ENCODE assay signal across 22 cellular contexts in genomic region chr6:7196685-7197283, GRCh38.
DNase-seq lines count a peak whose midpoint lies in the region; ATAC-seq, FAIRE-seq and TF ChIP-seq lines count a peak whose summit lies in the region.
"Had no signal": no experiment of that assay in that cellular context is flagged by ENCODE, and none has a peak within 500 bp of the region (broad histone marks: within the 10 kb centered on the region; RNA-seq: fewer than 3 reads in every experiment).

No MANE protein-coding gene starts in this region.

- no peaks in the 10 kb centered on the region for H3K9me1 ChIP-seq in K562 (ENCODE audit: control insufficient read depth, insufficient read depth, low read length)

- TF ChIP-seq CTCF in K562 (IDR thresholded peaks at IDR 0.05 in 2 of 3, conservative IDR thresholded peaks at IDR 0.05 in 1 of 3; ENCODE audit: insufficient read depth in 2 of 3, low read depth in 1 of 3, low read length in 3 of 3) (no peak), psoas muscle (IDR thresholded peaks at IDR 0.05) (no peak), chondrocyte (IDR thresholded peaks at IDR 0.05) (no peak)

- H3K27ac ChIP-seq in K562 (ENCODE audit: extremely low read depth, low read depth, low read length): peak overlapping the region; percentile 62
- H3K27ac ChIP-seq in psoas muscle: peak overlapping the region; percentile 51
- H3K27ac ChIP-seq in aorta (ENCODE audit: low read depth in 1 of 2, low read length in 2 of 2): no peak overlapping the region
- H3K27ac ChIP-seq: KMS-11, SJSA1 had no signal

- H3K36me3 ChIP-seq in K562 (ENCODE audit: control insufficient read depth, insufficient read depth, low read length): peaks cover 73% of the 10 kb centered on the region
- peaks cover 0 to 22% of the 10 kb centered on the region in 2 donors for H3K36me3 ChIP-seq in psoas muscle (ENCODE audit: insufficient read depth in 1 of 2, low read depth in 1 of 2)
- peaks cover 0 to 1% of the 10 kb centered on the region in 2 donors for H3K36me3 ChIP-seq in aorta (ENCODE audit: control insufficient read depth in 1 of 2, insufficient read depth in 2 of 2, low read length in 1 of 2)

- TF ChIP-seq POLR2A in K562 (conservative IDR thresholded peaks at IDR 0.05): no peak

- POLR2A ChIA-PET in K562 (lab: Yijun Ruan, JAX): interaction anchor here (0.9 to 3.0 kb wide), 6 partner anchors 11 to 57 kb away, joined by 3 to 8 read pairs (median 3); no protein-coding TSS in a partner anchor

- in situ Hi-C loops in K562 (cut with MboI): no loop called here

- DNase-seq in activated T-cell treated with anti-CD3 and anti-CD28 coated beads, Interleukin-2, amount 50 U/mL, for 24 hours: no peak
- no peak for DNase-seq in activated T-cell treated with anti-CD3 and anti-CD28 coated beads for 4 hours
- DNase-seq in K562 (ENCODE audit: extremely low read depth in 1 of 4, low spot score in 3 of 4): peak in 1 of 4 experiments; percentile 46
- no peak for DNase-seq in psoas muscle
- DNase-seq in aorta: no peak
- no peak for DNase-seq in chondrocyte (ENCODE audit: low spot score)
- DNase-seq: 8988T; CD8-positive, alpha-beta memory T cell; H7; NCI-H1417; NCI-H1694 treated with DMSO at 0.1 percent for 48 hours; NCI-H2081 treated with DMSO at 0.1 percent for 48 hours; NCI-H446; NCI-H526 had no signal

- no peak overlapping the region for H2AFZ ChIP-seq in K562 (ENCODE audit: low read depth, low read length)

- intact Hi-C loops in K562 (cut with micrococcal nuclease): loop anchor here (5.0 kb wide), 1 partner anchor 44 kb away; no protein-coding TSS in a partner anchor
- intact Hi-C loops in psoas muscle (cut with DNase I): no loop called here
- intact Hi-C loops in aorta (cut with DNase I): no loop called here

- ATAC-seq in K562: no peak
- ATAC-seq in psoas muscle: no peak
- peak; percentile 24 for ATAC-seq in aorta (ENCODE audit: low FRiP score)
- no peak for ATAC-seq in GM21786 (IDR thresholded peaks at IDR 0.05; ENCODE audit: unreplicated experiment)
- ATAC-seq in GM18909 (IDR thresholded peaks at IDR 0.05; ENCODE audit: poor library complexity, unreplicated experiment): no peak

- no peaks in the 10 kb centered on the region for H3K27me3 ChIP-seq in K562 (ENCODE audit: control insufficient read depth in 2 of 2, insufficient read depth in 2 of 2, low read length in 2 of 2)
- H3K27me3 ChIP-seq in psoas muscle (ENCODE audit: insufficient read depth in 3 of 3, low read length in 2 of 3): no peaks in the 10 kb centered on the region
- H3K27me3 ChIP-seq in aorta (ENCODE audit: control insufficient read depth in 1 of 2, insufficient read depth in 2 of 2, low read length in 1 of 2): no peaks in the 10 kb centered on the region
- H3K27me3 ChIP-seq: BLaER1 treated with 17β-estradiol and CSF1 and Interleukin-3, amounts not matched to agents 10 nM and 100 nM; SJSA1 had no signal

- H3K4me3 ChIP-seq in K562: no peak overlapping the region
- no peak overlapping the region for H3K4me3 ChIP-seq in psoas muscle
- H3K4me3 ChIP-seq in aorta (ENCODE audit: low read length in 2 of 2): no peak overlapping the region
- H3K4me3 ChIP-seq: BLaER1 treated with 17β-estradiol and CSF1 and Interleukin-3, amounts not matched to agents 10 nM and 100 nM; SJSA1 had no signal

- peaks cover 46% of the 10 kb centered on the region for H3K4me1 Mint-ChIP-seq in activated T-cell treated with anti-CD3 and anti-CD28 coated beads, Interleukin-2, amount 50 U/mL, for 24 hours (ENCODE audit: low read depth)
- H3K4me1 Mint-ChIP-seq in chondrocyte (ENCODE audit: low read depth): peaks cover 4% of the 10 kb centered on the region

- H3K9me3 Mint-ChIP-seq in activated T-cell treated with anti-CD3 and anti-CD28 coated beads, Interleukin-2, amount 50 U/mL, for 24 hours: no peaks in the 10 kb centered on the region
- no peaks in the 10 kb centered on the region for H3K9me3 Mint-ChIP-seq in chondrocyte (ENCODE audit: low read depth)

- no peaks in the 10 kb centered on the region for H4K20me1 ChIP-seq in K562 (replicated peaks; ENCODE audit: control insufficient read depth, insufficient read depth, low read length)

- peak; percentile 32 for FAIRE-seq in K562 (lab: Jason Lieb, UNC)
- FAIRE-seq: G401.6, GM18507, RCC 7860 had no signal

- WGBS in K562 (ENCODE audit: insufficient coverage, low coverage, missing lambda C conversion rate): 17% methylated on average over 4 of the region's 4 CpGs
- 68 to 72% (median 72%) methylated on average over 4 of the region's 4 CpGs for WGBS in psoas muscle, 3 donors
- WGBS in aorta, 2 donors: 20 to 30% methylated on average over 4 of the region's 4 CpGs

- H3K4me1 ChIP-seq in K562 (replicated peaks in 1 of 2; ENCODE audit: control insufficient read depth in 2 of 2, insufficient read depth in 2 of 2, low read length in 2 of 2): peaks cover 12 to 38% of the 10 kb centered on the region in 2 experiments
- peaks cover 25% of the 10 kb centered on the region for H3K4me1 ChIP-seq in psoas muscle
- no peaks in the 10 kb centered on the region for H3K4me1 ChIP-seq in aorta (ENCODE audit: control insufficient read depth in 1 of 2, insufficient read depth in 2 of 2, low read length in 2 of 2)
- H3K4me1 ChIP-seq: SJSA1 had no signal

- H3K9me3 ChIP-seq in K562 (replicated peaks; ENCODE audit: control insufficient read depth, insufficient read depth, low read depth, low read length): no peaks in the 10 kb centered on the region
- no peaks in the 10 kb centered on the region for H3K9me3 ChIP-seq in psoas muscle
- H3K9me3 ChIP-seq in aorta (ENCODE audit: control insufficient read depth, low read length): no peaks in the 10 kb centered on the region
- H3K9me3 ChIP-seq: BLaER1 treated with 17β-estradiol and CSF1 and Interleukin-3, amounts not matched to agents 10 nM and 100 nM; SJSA1 had no signal

- no TSS peak for BruUV-seq in K562 (replicated peaks; lab: Mats Ljungman, UMichigan)

- no peak overlapping the region for H3K4me2 ChIP-seq in K562 (ENCODE audit: insufficient read depth, low read length)
- H3K4me2 ChIP-seq: KMS-11 had no signal

- CTCF ChIA-PET in K562 (lab: Yijun Ruan, JAX; ENCODE audit: low intra/inter-chr PET ratio): interaction anchor here (0.6 kb wide), 1 partner anchor 22 kb away, joined by 5 read pairs; no protein-coding TSS in a partner anchor

- peak overlapping the region; percentile 71 for H3K27ac Mint-ChIP-seq in activated T-cell treated with anti-CD3 and anti-CD28 coated beads, Interleukin-2, amount 50 U/mL, for 24 hours
- no peak overlapping the region for H3K27ac Mint-ChIP-seq in chondrocyte (ENCODE audit: unreplicated experiment)

- TF ChIP-seq EP300 in K562 (IDR thresholded peaks at IDR 0.05; ENCODE audit: low read length): no peak

- peaks cover 97% of the 10 kb centered on the region for H3K79me2 ChIP-seq in K562 (ENCODE audit: control insufficient read depth, insufficient read depth, low read length)

- no peak for TF ChIP-seq RAD21 in K562 (CRISPR knock-in tag; conservative IDR thresholded peaks at IDR 0.05 in 1 of 2, IDR thresholded peaks at IDR 0.05 in 1 of 2)

- H3K9ac ChIP-seq in K562 (ENCODE audit: insufficient read depth in 1 of 2, low read depth in 2 of 2, low read length in 2 of 2): peak overlapping the region; percentile 28 to 46; a peak in 3 of 4 replicates
- H3K9ac ChIP-seq: KMS-11 had no signal

- no peaks in the 10 kb centered on the region for H3K27me3 Mint-ChIP-seq in activated T-cell treated with anti-CD3 and anti-CD28 coated beads, Interleukin-2, amount 50 U/mL, for 24 hours
- H3K27me3 Mint-ChIP-seq in chondrocyte (ENCODE audit: low read depth): no peaks in the 10 kb centered on the region
- H3K27me3 Mint-ChIP-seq: CD8-positive, alpha-beta memory T cell had no signal

- H3K4me3 Mint-ChIP-seq in activated T-cell treated with anti-CD3 and anti-CD28 coated beads, Interleukin-2, amount 50 U/mL, for 24 hours: no peak overlapping the region
- H3K4me3 Mint-ChIP-seq in chondrocyte (ENCODE audit: unreplicated experiment): no peak overlapping the region

- H3K36me3 Mint-ChIP-seq in activated T-cell treated with anti-CD3 and anti-CD28 coated beads, Interleukin-2, amount 50 U/mL, for 24 hours (ENCODE audit: low read depth): peaks cover 81% of the 10 kb centered on the region
- peaks cover 19% of the 10 kb centered on the region for H3K36me3 Mint-ChIP-seq in chondrocyte (ENCODE audit: low read depth)

TF ChIP-seq in K562, 482 proteins besides CTCF, POLR2A, EP300 and RAD21 (continues in another document):
- TF ChIP-seq ZNF24 (IDR thresholded peaks at IDR 0.05) (peak; percentile 52), ZNF197 (CRISPR knock-in tag; IDR thresholded peaks at IDR 0.05; ENCODE audit: low read depth) (0 out of 2 replicates have a peak, but pooled peaks have one; percentile 36), ZNF717 (CRISPR knock-in tag; IDR thresholded peaks at IDR 0.05) (no peak), USF2 (CRISPR knock-in tag; IDR thresholded peaks at IDR 0.05) (no peak), BRF1 (IDR thresholded peaks at IDR 0.05; ENCODE audit: borderline replicate concordance, extremely low read depth, insufficient read length) (no peak), OTX1 (CRISPR knock-in tag; IDR thresholded peaks at IDR 0.05) (no peak), SMARCA4 (IDR thresholded peaks at IDR 0.05) (no peak), RNF2 (IDR thresholded peaks at IDR 0.05) (no peak), CCAR2 (IDR thresholded peaks at IDR 0.05; ENCODE audit: low read depth, low read length) (no peak), ZBTB7A (IDR thresholded peaks at IDR 0.05; ENCODE audit: borderline replicate concordance, control insufficient read depth, low read depth, low read length) (no peak), MAFF (IDR thresholded peaks at IDR 0.05; ENCODE audit: low read length) (no peak), MEF2D (tag; conservative IDR thresholded peaks at IDR 0.05; ENCODE audit: low read depth) (no peak), MEF2A (IDR thresholded peaks at IDR 0.05; ENCODE audit: control insufficient read depth, low read depth, low read length) (no peak), HDAC2 (IDR thresholded peaks at IDR 0.05) (no peak), HMG20B (CRISPR knock-in tag; IDR thresholded peaks at IDR 0.05) (no peak), NFYB (IDR thresholded peaks at IDR 0.05; ENCODE audit: extremely low read depth, insufficient read length) (no peak), TAL1 (IDR thresholded peaks at IDR 0.05) (no peak), KDM5B (IDR thresholded peaks at IDR 0.05; ENCODE audit: insufficient replicate concordance, low read depth, low read length) (no peak), MECOM (CRISPR knock-in tag; IDR thresholded peaks at IDR 0.05) (no peak), GTF2E2 (tag; IDR thresholded peaks at IDR 0.05) (peak; percentile 63; the same call in 1 of the 2 replicates), ZC3H4 (CRISPR knock-in tag; IDR thresholded peaks at IDR 0.05; ENCODE audit: borderline replicate concordance) (no peak)

Comparison
In these comparisons a context has a peak if more than half of its experiments do, and no peak if none do; other contexts are left out.
1. H3K27ac ChIP-seq: peak in K562 (single experiment) and psoas muscle (single experiment); none in aorta (0 of 2).